In genomic region chr6:136226674-136227377, GRCh38 we compare ENCODE assay signal across 8 cellular contexts. TPM values are rescaled to one million over a fixed set of nuclear protein-coding genes. Genes with fewer than 3 reads are reported as not detected.
DNase-seq lines count a peak whose midpoint lies in the region; ATAC-seq and TF ChIP-seq lines count a peak whose summit lies in the region.

No MANE protein-coding gene starts in this region.

- no peaks in the 10 kb centered on the region; the same call in 1 of the 2 replicates for H3F3A ChIP-seq in PC-9 (ENCODE audit: insufficient read depth, low read depth)

- no peaks in the 10 kb centered on the region for H3K27me3 Mint-ChIP-seq in activated naive CD4-positive, alpha-beta T cell treated with anti-CD3 and anti-CD28 coated beads, Interleukin-2, amount 50 U/mL, for 24 hours

- no peaks in the 10 kb centered on the region for H3K27me3 ChIP-seq in PC-9 (ENCODE audit: insufficient read depth, low read depth)
- no peaks in the 10 kb centered on the region for H3K27me3 ChIP-seq in left ventricle myocardium inferior (ENCODE audit: low read depth)
- no peaks in the 10 kb centered on the region for H3K27me3 ChIP-seq in thoracic aorta (replicated peaks; ENCODE audit: insufficient read depth)
- H3K27me3 ChIP-seq in spleen (replicated peaks in 1 of 7) = no peaks in the 10 kb centered on the region
- H3K27me3 ChIP-seq in testis = no peaks in the 10 kb centered on the region
- no peaks in the 10 kb centered on the region for H3K27me3 ChIP-seq in SJCRH30

- no peaks in the 10 kb centered on the region for H3K9me3 Mint-ChIP-seq in activated naive CD4-positive, alpha-beta T cell treated with anti-CD3 and anti-CD28 coated beads, Interleukin-2, amount 50 U/mL, for 24 hours

- H3K27ac ChIP-seq in PC-9 (no peak overlapping the region), left ventricle myocardium inferior (replicated peaks) (peak overlapping the region; percentile 5), thoracic aorta (no peak overlapping the region), spleen (peak overlapping the region in 1 of 8 donors; percentile 34), testis (no peak overlapping the region), SJCRH30 (no peak overlapping the region)

- POLR2A ChIA-PET in PC-9 (lab: Charles Lee; ENCODE audit: unreplicated experiment) = no interaction called here

- ATAC-seq in thoracic aorta (ENCODE audit: insufficient number of reproducible peaks, low FRiP score, low read depth) = no peak

- H3K9me2 ChIP-seq in PC-9 (ENCODE audit: insufficient read depth) = no peaks in the 10 kb centered on the region

- DNase-seq in activated naive CD4-positive, alpha-beta T cell treated with anti-CD3 and anti-CD28 coated beads, Interleukin-2, amount 50 U/mL, for 16 hours = no peak
- DNase-seq in PC-9 = no peak
- no peak for DNase-seq in left ventricle myocardium inferior
- DNase-seq in thoracic aorta (ENCODE audit: low spot score) = no peak
- no peak for DNase-seq in spleen
- DNase-seq in testis = no peak
- no peak for DNase-seq in SJCRH30

- CTCF ChIA-PET in PC-9 (lab: Charles Lee) = interaction anchor here (0.6 to 1.7 kb wide), 2 partner anchors 691 to 1082 kb away, joined by 3 to 7 read pairs; no protein-coding TSS in a partner anchor

- TF ChIP-seq POLR2A in spleen (IDR thresholded peaks at IDR 0.05) (no peak), testis (IDR thresholded peaks at IDR 0.05) (no peak)

- H3K9me3 ChIP-seq in PC-9 (ENCODE audit: insufficient read depth, low read depth) = peaks cover 5% of the 10 kb centered on the region; the same call in 1 of the 2 replicates
- H3K9me3 ChIP-seq in left ventricle myocardium inferior (replicated peaks) = no peaks in the 10 kb centered on the region
- H3K9me3 ChIP-seq in thoracic aorta = no peaks in the 10 kb centered on the region
- H3K9me3 ChIP-seq in spleen = no peaks in the 10 kb centered on the region
- H3K9me3 ChIP-seq in testis = no peaks in the 10 kb centered on the region
- H3K9me3 ChIP-seq in SJCRH30 (replicated peaks) = no peaks in the 10 kb centered on the region

- peak overlapping the region; percentile 80 for H2AFZ ChIP-seq in PC-9

- peak overlapping the region; percentile 73 for H3K4me2 ChIP-seq in PC-9

- H3K36me3 ChIP-seq in PC-9 (ENCODE audit: low read depth) (no peaks in the 10 kb centered on the region), left ventricle myocardium inferior (no peaks in the 10 kb centered on the region), thoracic aorta (no peaks in the 10 kb centered on the region), spleen (peaks cover 0 to 6% (median 0%) of the 10 kb centered on the region in 6 donors), testis (ENCODE audit: low read depth, missing control alignments) (no peaks in the 10 kb centered on the region), SJCRH30 (no peaks in the 10 kb centered on the region; the same call in 1 of the 2 replicates)

- BruUV-seq in PC-9 (replicated peaks; lab: Mats Ljungman, UMichigan) = no TSS peak

- H3K4me3 ChIP-seq in PC-9 (peak overlapping the region; percentile 49; the same call in 1 of the 2 replicates), left ventricle myocardium inferior (peak overlapping the region; percentile 43), thoracic aorta (peak overlapping the region; percentile 49), spleen (peak overlapping the region in 4 of 8 donors; percentile 14 to 53 (median 21)), testis (peak overlapping the region in 1 of 2 donors; percentile 8), SJCRH30 (no peak overlapping the region)

- TF ChIP-seq CTCF in PC-9 (conservative IDR thresholded peaks at IDR 0.05) (no peak), left ventricle myocardium inferior (IDR thresholded peaks at IDR 0.05; ENCODE audit: borderline replicate concordance) (no peak), thoracic aorta (IDR thresholded peaks at IDR 0.05) (no peak), spleen (IDR thresholded peaks at IDR 0.05 in 8 of 11, conservative IDR thresholded peaks at IDR 0.05 in 3 of 11) (no peak), testis (IDR thresholded peaks at IDR 0.05) (no peak)

- intact Hi-C loops in PC-9 (cut with micrococcal nuclease; ENCODE audit: unreplicated experiment) = loop anchor here (1.0 kb wide), 4 partner anchors 551 to 776 kb away; no protein-coding TSS in a partner anchor
- intact Hi-C loops in left ventricle myocardium inferior (cut with micrococcal nuclease) = loop anchor here (5.0 kb wide), 1 partner anchor 195 kb away; no protein-coding TSS in a partner anchor
- intact Hi-C loops in spleen (cut with DNase I; ENCODE audit: low total_unique reads) = loop anchor here (10.0 kb wide), 1 partner anchor 552 kb away; no protein-coding TSS in a partner anchor
- intact Hi-C loops in testis (cut with DNase I; ENCODE audit: low total_unique reads) = loop anchor here (10.0 kb wide), 1 partner anchor 692 kb away; no protein-coding TSS in a partner anchor

- WGBS in spleen, 5 donors = 77 to 95% (median 80%) methylated on average over 4 of the region's 4 CpGs
- WGBS in testis, 2 donors = 67% methylated on average over 4 of the region's 4 CpGs

- no peaks in the 10 kb centered on the region for H3K36me3 Mint-ChIP-seq in activated naive CD4-positive, alpha-beta T cell treated with anti-CD3 and anti-CD28 coated beads, Interleukin-2, amount 50 U/mL, for 24 hours

- no peaks in the 10 kb centered on the region for H4K20me1 ChIP-seq in PC-9 (ENCODE audit: insufficient read depth)

- H3K79me2 ChIP-seq in PC-9 (ENCODE audit: low read depth) = no peaks in the 10 kb centered on the region

- no peak overlapping the region for H3K27ac Mint-ChIP-seq in activated naive CD4-positive, alpha-beta T cell treated with anti-CD3 and anti-CD28 coated beads, Interleukin-2, amount 50 U/mL, for 24 hours

- peaks cover 18% of the 10 kb centered on the region for H3K4me1 Mint-ChIP-seq in activated naive CD4-positive, alpha-beta T cell treated with anti-CD3 and anti-CD28 coated beads, Interleukin-2, amount 50 U/mL, for 24 hours

- H3K4me1 ChIP-seq in PC-9 (replicated peaks; ENCODE audit: insufficient read depth) = peaks cover 6% of the 10 kb centered on the region
- H3K4me1 ChIP-seq in left ventricle myocardium inferior = peaks cover 7% of the 10 kb centered on the region
- H3K4me1 ChIP-seq in thoracic aorta (ENCODE audit: control insufficient read depth in 1 of 2, low read depth in 2 of 2) = no peaks in the 10 kb centered on the region
- H3K4me1 ChIP-seq in spleen = peaks cover 0 to 37% (median 17%) of the 10 kb centered on the region in 6 donors
- H3K4me1 ChIP-seq in testis = peaks cover 9% of the 10 kb centered on the region
- H3K4me1 ChIP-seq in SJCRH30 = peaks cover 3% of the 10 kb centered on the region; the same call in 1 of the 2 replicates

- H3K4me3 Mint-ChIP-seq in activated naive CD4-positive, alpha-beta T cell treated with anti-CD3 and anti-CD28 coated beads, Interleukin-2, amount 50 U/mL, for 24 hours = peak overlapping the region; percentile 59

RNA-seq across cellular contexts. Expression of gene MTFR2, which starts 23.3 kb away (rescaled TPM):
- 10.5 and 12.6 TPM in 2 replicates for total RNA-seq in PC-9 (2021)
- total RNA-seq in left ventricle myocardium inferior = 0.52 TPM
- under 1 TPM in 1 of 2 donors, not detected in 1; 0.41 TPM for total RNA-seq in thoracic aorta
- total RNA-seq in spleen = 1 to 10 TPM; 1.6 to 4.6 (median 2.6) TPM
- 1 to 10 TPM; 2.2 to 3.7 (median 2.4) TPM for polyA plus RNA-seq in spleen
- total RNA-seq in testis = 1 to 10 TPM; 8.3 to 8.8 TPM
- 21.1 TPM for polyA plus RNA-seq in testis (ENCODE audit: insufficient read depth, low read depth, low replicate concordance)
- total RNA-seq in SJCRH30 (2014; rRNA removed; shearing (Covaris generic)) = 9.4 and 11.8 TPM in 2 replicates
